In the genomic region with DNA sequence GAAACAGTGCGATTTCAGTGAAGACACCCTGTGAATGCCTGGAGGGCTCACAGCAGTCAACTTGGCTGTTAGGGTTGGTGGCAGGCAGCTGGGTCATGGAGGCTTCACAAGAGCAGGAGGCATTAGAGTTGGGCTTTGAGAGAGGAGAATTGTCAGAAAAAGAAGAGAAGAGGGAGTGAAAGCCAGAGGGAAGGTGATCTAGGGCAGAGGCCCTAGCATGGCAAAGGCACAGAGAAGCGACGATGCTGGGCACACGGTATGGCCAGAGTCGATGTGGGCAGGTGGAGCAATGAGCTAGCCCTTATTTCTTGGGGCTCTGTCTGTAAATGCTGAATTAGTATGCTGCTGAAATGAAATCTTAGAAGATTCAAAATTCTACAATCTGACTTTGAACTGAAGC, we compare ENCODE assay signal across 21 cellular contexts. TPM values are rescaled to one million over a fixed set of nuclear protein-coding genes. Genes with fewer than 3 reads are reported as not detected.
DNase-seq lines count a peak whose midpoint lies in the region; ATAC-seq, FAIRE-seq and TF ChIP-seq lines count a peak whose summit lies in the region.
"Had no signal": no experiment of that assay in that cellular context is flagged by ENCODE, and none has a peak within 500 bp of the region (broad histone marks: within the 10 kb centered on the region; RNA-seq: fewer than 3 reads in every experiment).

No MANE protein-coding gene starts in this region.

- no peak for TF ChIP-seq POLR2A in H1 (IDR thresholded peaks at IDR 0.05; ENCODE audit: control extremely low read depth in 1 of 2, low read depth in 2 of 2, low read length in 2 of 2)

- no peak overlapping the region for H3K56ac ChIP-seq in H1 (replicated peaks; ENCODE audit: insufficient read length, low read depth, low read length)

- H3K9me3 ChIP-seq in H1 (ENCODE audit: insufficient read depth in 2 of 2, low read depth in 1 of 2, low read length in 1 of 2), result no peaks in the 10 kb centered on the region
- H3K9me3 ChIP-seq in trophoblast cell (ENCODE audit: insufficient read depth, low read depth, low read length), result no peaks in the 10 kb centered on the region
- H3K9me3 ChIP-seq: Caco-2 had no signal

- no peak overlapping the region for H3K14ac ChIP-seq in H1 (ENCODE audit: insufficient read length)
- H3K14ac ChIP-seq in trophoblast cell (ENCODE audit: low read length), result no peak overlapping the region

- TF ChIP-seq CTCF in H1 (IDR thresholded peaks at IDR 0.05; ENCODE audit: control extremely low read depth in 1 of 3, insufficient read depth in 1 of 3, low read depth in 1 of 3, low read length in 3 of 3), result no peak

- peak; percentile 22 for DNase-seq in NCI-H345 (lab: John Stamatoyannopoulos, UW)
- no peak for DNase-seq in NCI-H345 treated with DMSO at 0.1 percent for 48 hours (lab: John Stamatoyannopoulos, UW; ENCODE audit: unreplicated experiment)
- DNase-seq in NCI-H446 (lab: John Stamatoyannopoulos, UW), result peak; percentile 58 to 63
- no peak for DNase-seq in H1 (ENCODE audit: low read depth in 1 of 2, low spot score in 2 of 2)
- no peak for DNase-seq in trophoblast cell
- DNase-seq in cerebellar cortex (ENCODE audit: low spot score), result no peak
- no peak for DNase-seq in NCI-H2171 treated with DMSO at 0.1 percent for 48 hours (lab: John Stamatoyannopoulos, UW)
- DNase-seq: ACHN; AML-193; Caco-2; CD4-positive, alpha-beta T cell; GOT3; H9 had no signal

- H4K5ac ChIP-seq in H1 (ENCODE audit: insufficient read length, low read depth, low read length), result no peak overlapping the region

- H3K4ac ChIP-seq in H1 (replicated peaks; ENCODE audit: insufficient read length, low read depth, low read length), result no peak overlapping the region
- no peak overlapping the region for H3K4ac ChIP-seq in trophoblast cell (ENCODE audit: low read depth, low read length)

- H3K79me2 ChIP-seq in H1 (ENCODE audit: control insufficient read depth in 1 of 2, insufficient read depth in 2 of 2, low read length in 2 of 2) (no peaks in the 10 kb centered on the region), trophoblast cell (ENCODE audit: control insufficient read depth, insufficient read depth, low read length, poor library complexity) (no peaks in the 10 kb centered on the region)

- H4K8ac ChIP-seq in H1 (ENCODE audit: extremely low read depth, insufficient read depth, low read length) (no peak overlapping the region), trophoblast cell (ENCODE audit: low read depth, low read length) (no peak overlapping the region)

- no peak overlapping the region for H3K4me2 ChIP-seq in H1 (ENCODE audit: insufficient read depth in 1 of 2, low read depth in 2 of 2, low read length in 2 of 2)
- no peak overlapping the region for H3K4me2 ChIP-seq in trophoblast cell (ENCODE audit: low read length)

- H3K4me3 ChIP-seq in H1 (ENCODE audit: extremely low read depth in 1 of 4, insufficient read depth in 2 of 4, low read depth in 3 of 4, low read length in 4 of 4), result no peak overlapping the region
- no peak overlapping the region for H3K4me3 ChIP-seq in trophoblast cell (ENCODE audit: low read depth, low read length)

- no peak for ATAC-seq in HG02970 (IDR thresholded peaks at IDR 0.05; ENCODE audit: low FRiP score, unreplicated experiment)
- ATAC-seq: HepG2 had no signal

- peaks cover 3% of the 10 kb centered on the region; the same call in 1 of the 2 replicates for H3K23me2 ChIP-seq in H1 (ENCODE audit: low read depth, low read length)

- no peak for TF ChIP-seq RAD21 in H1 (IDR thresholded peaks at IDR 0.05 in 1 of 2, conservative IDR thresholded peaks at IDR 0.05 in 1 of 2; ENCODE audit: low read depth in 2 of 2, low read length in 2 of 2)

- no peak overlapping the region for H2BK15ac ChIP-seq in H1 (ENCODE audit: low read length)

- no peak overlapping the region for H4K12ac ChIP-seq in trophoblast cell (ENCODE audit: low read depth, low read length)

- H3K23ac ChIP-seq in H1 (ENCODE audit: insufficient read length) (no peak overlapping the region), trophoblast cell (ENCODE audit: low read length) (no peak overlapping the region)

- CTCF ChIA-PET in H1 (lab: Charles Lee; ENCODE audit: partially characterized antibody), result interaction anchor here (0.7 to 3.3 kb wide), 13 partner anchors 7 to 225 kb away, joined by 3 to 21 read pairs (median 4); a partner anchor contains a TSS

- 95% methylated on average over 5 of the region's 5 CpGs; no CpG with 5 or more reads in 1 of the 2 experiments for WGBS in H1 (ENCODE audit: extremely low coverage in 1 of 2, insufficient coverage in 1 of 2, insufficient read length in 1 of 2, insufficient replicate concordance in 2 of 2, low coverage in 1 of 2, low lambda C conversion rate in 2 of 2, missing lambda C conversion rate in 1 of 2), 2 experiments
- no CpG with 5 or more reads among the region's 5 CpGs for WGBS in trophoblast cell (ENCODE audit: extremely low coverage, insufficient coverage, insufficient read length)

- H2BK5ac ChIP-seq in H1 (ENCODE audit: low read depth, low read length) (no peak overlapping the region), trophoblast cell (ENCODE audit: low read depth, low read length, poor library complexity) (no peak overlapping the region)

- H2AFZ ChIP-seq in H1 (ENCODE audit: low read length), result no peak overlapping the region
- H2AFZ ChIP-seq in trophoblast cell (ENCODE audit: insufficient read depth, low read length, poor library complexity), result no peak overlapping the region

- H3K36me3 ChIP-seq in H1 (ENCODE audit: control insufficient read depth in 2 of 4, insufficient read depth in 4 of 4, low read length in 3 of 4), result no peaks in the 10 kb centered on the region
- no peaks in the 10 kb centered on the region for H3K36me3 ChIP-seq in trophoblast cell (ENCODE audit: control insufficient read depth in 1 of 2, insufficient read depth in 2 of 2, low read length in 2 of 2)

- H2BK120ac ChIP-seq in H1 (replicated peaks; ENCODE audit: low read depth, low read length), result no peak overlapping the region
- peak overlapping the region; percentile 17 for H2BK120ac ChIP-seq in trophoblast cell (ENCODE audit: insufficient read depth, low read length, poor library complexity)

- H2BK12ac ChIP-seq in H1 (ENCODE audit: low read depth, low read length) (no peak overlapping the region), trophoblast cell (ENCODE audit: low read length) (no peak overlapping the region)

- H3K4me1 ChIP-seq in H1 (replicated peaks in 1 of 4; ENCODE audit: control insufficient read depth in 3 of 4, insufficient read depth in 4 of 4, low read length in 3 of 4) (no peaks in the 10 kb centered on the region), trophoblast cell (ENCODE audit: control insufficient read depth in 1 of 2, insufficient read depth in 2 of 2, low read length in 2 of 2) (peaks cover 0 to 2% of the 10 kb centered on the region in 2 experiments)
- H3K4me1 ChIP-seq: Caco-2 had no signal

- no peak for FAIRE-seq in H1 (lab: Jason Lieb, UNC)
- FAIRE-seq: A204.1, D721Med, G401.6, GM12891, HepG2 had no signal

- H3K9ac ChIP-seq in H1 (replicated peaks in 1 of 4; ENCODE audit: extremely low read depth in 1 of 4, low read depth in 3 of 4, low read length in 3 of 4) (no peak overlapping the region), trophoblast cell (ENCODE audit: low read length) (no peak overlapping the region)

- H4K91ac ChIP-seq in H1 (replicated peaks; ENCODE audit: insufficient read length, low read length) (no peak overlapping the region), trophoblast cell (ENCODE audit: low read depth, low read length) (no peak overlapping the region)

- H2AK5ac ChIP-seq in H1 (ENCODE audit: low read depth, low read length), result no peak overlapping the region
- H2AK5ac ChIP-seq in trophoblast cell (ENCODE audit: low read length), result peak overlapping the region; percentile 80

- H3K27me3 ChIP-seq in H1 (replicated peaks in 1 of 4; ENCODE audit: control insufficient read depth in 3 of 4, extremely low read depth in 1 of 4, insufficient read depth in 3 of 4, low read length in 3 of 4), result no peaks in the 10 kb centered on the region
- H3K27me3 ChIP-seq in trophoblast cell (ENCODE audit: insufficient read depth, low read length), result no peaks in the 10 kb centered on the region

- H3K27ac ChIP-seq in H1 (ENCODE audit: low read depth, low read length), result no peak overlapping the region
- H3K27ac ChIP-seq in trophoblast cell (ENCODE audit: low read depth, low read length), result no peak overlapping the region
- H3K27ac ChIP-seq: C4-2B had no signal

- H3K79me1 ChIP-seq in H1 (ENCODE audit: low read depth, low read length), result no peaks in the 10 kb centered on the region
- H3K79me1 ChIP-seq in trophoblast cell (ENCODE audit: low read length), result peaks cover 8% of the 10 kb centered on the region

- H3K18ac ChIP-seq in H1 (ENCODE audit: extremely low read depth, low read length), result no peak overlapping the region
- no peak overlapping the region for H3K18ac ChIP-seq in trophoblast cell (ENCODE audit: low read length)

- 0 out of 2 replicates have a peak overlapping the region, but pooled peaks have one; percentile 32 for H2BK20ac ChIP-seq in H1 (ENCODE audit: low read length)

- H4K20me1 ChIP-seq in H1 (replicated peaks in 1 of 2; ENCODE audit: control insufficient read depth in 1 of 2, insufficient read depth in 2 of 2, low read length in 2 of 2), result no peaks in the 10 kb centered on the region

- POLR2A ChIA-PET in H1 (lab: Charles Lee; ENCODE audit: partially characterized antibody), result no interaction called here

- TF ChIP-seq EP300 in H1 (IDR thresholded peaks at IDR 0.05; ENCODE audit: borderline replicate concordance in 1 of 2, low read depth in 2 of 2, low read length in 2 of 2), result no peak

TF ChIP-seq in H1, 55 proteins besides CTCF, POLR2A, EP300 and RAD21 (continues in another document):
- TF ChIP-seq KDM5A (IDR thresholded peaks at IDR 0.05; ENCODE audit: low read length), result no peak
- TF ChIP-seq EZH2 (IDR thresholded peaks at IDR 0.05; ENCODE audit: low read depth, low read length, severe bottlenecking), result no peak
- TF ChIP-seq, protein P1, sequence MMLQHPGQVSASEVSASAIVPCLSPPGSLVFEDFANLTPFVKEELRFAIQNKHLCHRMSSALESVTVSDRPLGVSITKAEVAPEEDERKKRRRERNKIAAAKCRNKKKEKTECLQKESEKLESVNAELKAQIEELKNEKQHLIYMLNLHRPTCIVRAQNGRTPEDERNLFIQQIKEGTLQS (IDR thresholded peaks at IDR 0.05; ENCODE audit: insufficient read depth, low read depth, low read length), result no peak

RNA-seq across cellular contexts. Expression of a gene that starts 52.6 kb away (rescaled TPM):
- total RNA-seq in H1 (2021; fragmentation: NEBNext Ultra II Directional; extraction: Animal tissue kit (Norgen Biotek cat#: 25700)), result not detected in 2 replicates
- polyA plus RNA-seq in H1 (2011; rRNA removed), result not detected in 2 replicates
- not detected for polyA plus RNA-seq in H1 (2011; cell fraction: cytosol; rRNA removed)
- polyA plus RNA-seq in H1 (2011; cell fraction: nucleus; rRNA removed), result not detected
- not detected in 4 replicates for polyA plus RNA-seq in H1 (2012, experiment 1 of 2)
- polyA plus RNA-seq in H1 (2012, experiment 2 of 2), result not detected
- polyA plus RNA-seq in H1 (2013, experiment 1 of 2), result not detected
- 0.02 TPM for polyA plus RNA-seq in H1 (2013, experiment 2 of 2)
- polyA minus RNA-seq in H1 (2011; rRNA and poly(A)+ RNA removed), result not detected in 2 replicates
- polyA minus RNA-seq in H1 (2011; cell fraction: cytosol; rRNA and poly(A)+ RNA removed), result not detected
- not detected for polyA minus RNA-seq in H1 (2011; cell fraction: nucleus; rRNA and poly(A)+ RNA removed)
- 0.12 and 0.14 TPM in 2 replicates for polyA plus RNA-seq in trophoblast cell (2013)
- total RNA-seq: Caco-2; CD4-positive, alpha-beta T cell; H9; HepG2 had no signal
- polyA plus RNA-seq: HepG2, IgD-negative memory B cell had no signal

Comparison
In these comparisons a context has a peak if more than half of its experiments do, and no peak if none do; other contexts are left out.
1. DNase-seq: peak in NCI-H345 (single experiment) and NCI-H446 (2 of 2); none in NCI-H345 treated with DMSO at 0.1 percent for 48 hours (single experiment), H1 (0 of 2), trophoblast cell (0 of 2), cerebellar cortex (single experiment) and NCI-H2171 treated with DMSO at 0.1 percent for 48 hours (single experiment).